ENCODE assay signal across 18 cellular contexts in the genomic region with DNA sequence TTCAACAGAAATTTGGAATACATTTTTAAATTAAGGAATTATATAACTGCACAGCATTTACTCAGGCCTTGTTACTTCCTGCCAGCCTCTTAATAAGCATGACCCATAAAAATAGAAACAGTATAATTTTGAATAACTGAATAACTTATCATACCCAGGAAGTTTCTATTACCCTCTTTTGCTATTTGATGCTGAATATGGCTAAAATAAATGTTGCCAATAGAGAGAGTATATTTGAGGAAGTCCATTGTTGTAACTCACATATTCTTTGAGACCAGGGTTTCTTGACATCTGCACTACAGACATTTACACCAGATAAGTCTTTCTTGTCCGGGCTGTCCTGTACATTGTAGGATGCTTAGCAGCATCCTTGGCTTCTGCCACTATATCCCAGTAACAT.
DNase-seq lines count a peak whose midpoint lies in the region; ATAC-seq and TF ChIP-seq lines count a peak whose summit lies in the region.
"Had no signal": no experiment of that assay in that cellular context is flagged by ENCODE, and none has a peak within 500 bp of the region (broad histone marks: within the 10 kb centered on the region; RNA-seq: fewer than 3 reads in every experiment).

No MANE protein-coding gene starts in this region.

- no peaks in the 10 kb centered on the region for H3K9me3 Mint-ChIP-seq in natural killer cell
- no peaks in the 10 kb centered on the region for H3K9me3 Mint-ChIP-seq in natural killer cell treated with Interleukin-12 subunit alpha and Interleukin-12 subunit beta and Interleukin-15 and Interleukin-18, amount 100 ng/mL, for 72 hours
- no peaks in the 10 kb centered on the region for H3K9me3 Mint-ChIP-seq in effector memory CD8-positive, alpha-beta T cell

- H3K9ac ChIP-seq in OCI-LY1 (ENCODE audit: low read length) = no peak overlapping the region
- H3K9ac ChIP-seq: KMS-11 had no signal

- H3K4me1 ChIP-seq in OCI-LY1 (ENCODE audit: insufficient read depth, low read length, severe bottlenecking) = peaks cover 52% of the 10 kb centered on the region
- H3K4me1 ChIP-seq: Caco-2 had no signal

- no peak for TF ChIP-seq CTCF in natural killer cell (IDR thresholded peaks at IDR 0.05)
- no peak for TF ChIP-seq CTCF in OCI-LY1 (IDR thresholded peaks at IDR 0.05; ENCODE audit: low read length)

- H3K4me3 ChIP-seq in OCI-LY1 (ENCODE audit: low read depth, low read length, poor library complexity, severe bottlenecking) = no peak overlapping the region

- H3K27me3 ChIP-seq in OCI-LY1 (ENCODE audit: insufficient read depth, low read length) = no peaks in the 10 kb centered on the region

- no peaks in the 10 kb centered on the region for H3K36me3 ChIP-seq in OCI-LY1 (ENCODE audit: insufficient read depth, low read length)

- no peak for DNase-seq in natural killer cell
- DNase-seq in natural killer cell treated with Interleukin-12 subunit alpha and Interleukin-12 subunit beta and Interleukin-15 and Interleukin-18, amount 100 ng/mL, for 72 hours (ENCODE audit: low spot score) = no peak
- no peak for DNase-seq in effector memory CD8-positive, alpha-beta T cell
- no peak for DNase-seq in stimulated activated CD4-positive, alpha-beta T cell treated with anti-CD3 and anti-CD28 coated beads, Interleukin-2, amount 100 ng/mL, for 24 hours
- DNase-seq in DMS153 (lab: John Stamatoyannopoulos, UW) = no peak
- no peak for DNase-seq in NCI-H2107 (lab: John Stamatoyannopoulos, UW)
- DNase-seq: Caco-2, NCI-H1092 treated with DMSO at 0.1 percent for 48 hours, NCI-H1694, NCI-H446, NCI-H69, RPMI8226, SIG-M5 had no signal

- peak overlapping the region; percentile 51 to 52 for H3K27ac Mint-ChIP-seq in natural killer cell
- peak overlapping the region in 1 of 2 donors; percentile 34 for H3K27ac Mint-ChIP-seq in natural killer cell treated with Interleukin-12 subunit alpha and Interleukin-12 subunit beta and Interleukin-15 and Interleukin-18, amount 100 ng/mL, for 72 hours
- peak overlapping the region; percentile 31 to 81 for H3K27ac Mint-ChIP-seq in effector memory CD8-positive, alpha-beta T cell
- H3K27ac Mint-ChIP-seq: CD14-positive monocyte had no signal

- peak overlapping the region; percentile 36 for H3K27ac ChIP-seq in OCI-LY1 (ENCODE audit: low read depth, low read length, poor library complexity, severe bottlenecking)
- H3K27ac ChIP-seq: KMS-11 had no signal

- no peak overlapping the region for H3K4me3 Mint-ChIP-seq in natural killer cell
- no peak overlapping the region for H3K4me3 Mint-ChIP-seq in natural killer cell treated with Interleukin-12 subunit alpha and Interleukin-12 subunit beta and Interleukin-15 and Interleukin-18, amount 100 ng/mL, for 72 hours
- H3K4me3 Mint-ChIP-seq in effector memory CD8-positive, alpha-beta T cell = peak overlapping the region in 1 of 2 donors; percentile 50
- H3K4me3 Mint-ChIP-seq: CD14-positive monocyte had no signal

- H3K9me3 ChIP-seq in OCI-LY1 (ENCODE audit: low read length) = no peaks in the 10 kb centered on the region
- H3K9me3 ChIP-seq: Caco-2 had no signal

- no peaks in the 10 kb centered on the region for H3K27me3 Mint-ChIP-seq in natural killer cell (ENCODE audit: low read depth in 2 of 2)
- no peaks in the 10 kb centered on the region for H3K27me3 Mint-ChIP-seq in natural killer cell treated with Interleukin-12 subunit alpha and Interleukin-12 subunit beta and Interleukin-15 and Interleukin-18, amount 100 ng/mL, for 72 hours
- H3K27me3 Mint-ChIP-seq in effector memory CD8-positive, alpha-beta T cell = no peaks in the 10 kb centered on the region

- intact Hi-C loops in natural killer cell (cut with micrococcal nuclease) = no loop called here

- ATAC-seq in natural killer cell (no peak), HG03520 (IDR thresholded peaks at IDR 0.05; ENCODE audit: unreplicated experiment) (no peak)
- ATAC-seq in natural killer cell treated with Interleukin-12 subunit alpha and Interleukin-12 subunit beta and Interleukin-15 and Interleukin-18, amount 100 ng/mL, for 72 hours = no peak
- ATAC-seq in effector memory CD8-positive, alpha-beta T cell (replicated peaks) = no peak
- ATAC-seq: HepG2 had no signal

- H2AFZ ChIP-seq in OCI-LY1 (ENCODE audit: low read length) = no peak overlapping the region

- H4K20me1 ChIP-seq in OCI-LY1 (ENCODE audit: insufficient read depth, low read length) = no peaks in the 10 kb centered on the region

- no peaks in the 10 kb centered on the region for H3K9me2 ChIP-seq in OCI-LY1 (ENCODE audit: low read depth, low read length)

- H3K4me1 Mint-ChIP-seq in natural killer cell = peaks cover 48 to 56% of the 10 kb centered on the region in 2 donors
- H3K4me1 Mint-ChIP-seq in natural killer cell treated with Interleukin-12 subunit alpha and Interleukin-12 subunit beta and Interleukin-15 and Interleukin-18, amount 100 ng/mL, for 72 hours (ENCODE audit: low read depth in 2 of 2) = peaks cover 27 to 34% of the 10 kb centered on the region in 2 donors
- peaks cover 26 to 48% of the 10 kb centered on the region in 2 donors for H3K4me1 Mint-ChIP-seq in effector memory CD8-positive, alpha-beta T cell (ENCODE audit: low read depth in 2 of 2)
- H3K4me1 Mint-ChIP-seq: CD14-positive monocyte had no signal

- no peaks in the 10 kb centered on the region for H3F3A ChIP-seq in OCI-LY1 (ENCODE audit: insufficient read depth, low read length)

- no peaks in the 10 kb centered on the region for H3K36me3 Mint-ChIP-seq in natural killer cell
- peaks cover 2% of the 10 kb centered on the region for H3K36me3 Mint-ChIP-seq in natural killer cell treated with Interleukin-12 subunit alpha and Interleukin-12 subunit beta and Interleukin-15 and Interleukin-18, amount 100 ng/mL, for 72 hours
- no peaks in the 10 kb centered on the region for H3K36me3 Mint-ChIP-seq in effector memory CD8-positive, alpha-beta T cell (ENCODE audit: insufficient read depth)
- H3K36me3 Mint-ChIP-seq: CD14-positive monocyte had no signal

- no peak overlapping the region; the same call in 1 of the 2 replicates for H3K4me2 ChIP-seq in OCI-LY1 (ENCODE audit: low read length)
- H3K4me2 ChIP-seq: KMS-11 had no signal

- H3K79me2 ChIP-seq in OCI-LY1 (ENCODE audit: insufficient read depth, low read length) = no peaks in the 10 kb centered on the region
